In genomic region chr15:57167821-57168395, GRCh38 we compare ENCODE assay signal across 21 cellular contexts.
"Had no signal": no experiment of that assay in that cellular context is flagged by ENCODE, and none has a peak within 500 bp of the region (broad histone marks: within the 10 kb centered on the region; RNA-seq: fewer than 3 reads in every experiment).

No MANE protein-coding gene starts in this region.

- H3K4me3 ChIP-seq: body of pancreas, coronary artery, esophagus squamous epithelium, thyroid gland, uterus had no signal

- H3K27ac ChIP-seq: coronary artery, esophagus squamous epithelium, parathyroid adenoma, thyroid gland, uterus had no signal

- ATAC-seq: body of pancreas; left cardiac atrium; stimulated activated memory B cell treated with anti-CD40 and anti-IgM and Interleukin-4, amounts not matched to agents 10 μg/mL and 1 μg/mL and 100 μg/mL, for 72 hours had no signal

- H3K36me3 ChIP-seq: thyroid gland, uterus had no signal

- H3K27me3 ChIP-seq: body of pancreas, esophagus squamous epithelium, thyroid gland, uterus had no signal

- DNase-seq: activated B cell treated with CpG ODN at 0.5 μM for 24 hours; activated CD4-positive, alpha-beta T cell treated with anti-CD3 and anti-CD28 coated beads, Interleukin-2, amount 10 ng/mL, durations not matched to agents 24 days and 14 days; activated CD8-positive, alpha-beta memory T cell treated with anti-CD3 and anti-CD28 coated beads for 24 hours; activated gamma-delta T cell treated with Interleukin-2 at 50 U/mL for 16 hours; amniotic stem cell; body of pancreas; caudate nucleus; effector CD4-positive, alpha-beta T cell; esophagus squamous epithelium; foreskin fibroblast; left cardiac atrium; naive B cell; retina; stimulated activated CD4-positive, alpha-beta T cell treated with anti-CD3 and anti-CD28 coated beads, Interleukin-2, amount 100 ng/mL, for 48 hours; T-helper 2 cell; thyroid gland; uterus had no signal

- H3K4me1 ChIP-seq: body of pancreas, esophagus squamous epithelium, parathyroid adenoma, thyroid gland, uterus had no signal

- H3K9me3 ChIP-seq: body of pancreas, esophagus squamous epithelium, thyroid gland, uterus had no signal

- FAIRE-seq: endothelial cell of umbilical vein had no signal
